In genomic region chr11:82776377-82776776, GRCh38 we compare ENCODE assay signal across 2 cellular contexts.
TF ChIP-seq lines count a peak whose summit lies in the region.

No MANE protein-coding gene starts in this region.

TF ChIP-seq in GM23338, 12 proteins besides CTCF, POLR2A, EP300 and RAD21 (continued from another document):
- no peak for TF ChIP-seq POLR2AphosphoS5 (IDR thresholded peaks at IDR 0.05; ENCODE audit: low read depth)
- TF ChIP-seq ETS1 (IDR thresholded peaks at IDR 0.05) = no peak
- no peak for TF ChIP-seq CREB1 (CRISPR knock-in tag; IDR thresholded peaks at IDR 0.05; ENCODE audit: low read depth)

TF ChIP-seq in SK-N-SH treated with all-trans-retinoic acid at 6 μM for 48 hours, 23 proteins besides CTCF, POLR2A, EP300 and RAD21 (continued from another document):
- TF ChIP-seq POU6F1 (CRISPR knock-in tag; IDR thresholded peaks at IDR 0.05; ENCODE audit: borderline replicate concordance, low read depth) = no peak
